In the genomic region with DNA sequence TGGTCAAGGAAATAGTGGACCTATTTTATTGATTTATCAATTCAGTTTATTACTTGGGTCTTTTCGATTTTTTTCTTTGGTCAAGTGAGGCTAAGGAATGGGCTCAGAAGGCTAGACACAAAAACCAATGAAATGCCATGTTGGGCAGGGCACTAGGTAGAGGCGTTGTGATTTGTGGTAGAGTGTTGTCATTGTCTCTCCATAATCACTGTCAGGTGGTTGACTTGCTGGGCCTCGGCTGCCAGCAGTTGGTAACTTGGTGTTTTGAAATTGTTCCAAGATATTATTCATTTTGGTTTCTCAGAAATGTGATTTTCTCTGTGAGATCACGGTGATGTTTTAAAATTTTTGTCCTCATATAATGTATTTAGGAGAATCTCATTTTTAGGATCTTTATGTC, we compare ENCODE assay signal across 12 cellular contexts.
DNase-seq lines count a peak whose midpoint lies in the region; TF ChIP-seq lines count a peak whose summit lies in the region.
"Had no signal": no experiment of that assay in that cellular context is flagged by ENCODE, and none has a peak within 500 bp of the region (broad histone marks: within the 10 kb centered on the region; RNA-seq: fewer than 3 reads in every experiment).

No MANE protein-coding gene starts in this region.

- H3K9me3 ChIP-seq in Loucy (ENCODE audit: insufficient read depth, low read depth, low read length) (no peaks in the 10 kb centered on the region), fibroblast of lung (ENCODE audit: control insufficient read depth, insufficient read depth, low read depth, low read length) (no peaks in the 10 kb centered on the region), sigmoid colon (no peaks in the 10 kb centered on the region)

- intact Hi-C loops in sigmoid colon (cut with DNase I), result loop anchor here (5.0 kb wide), 1 partner anchor 106 kb away; no protein-coding TSS in a partner anchor
- intact Hi-C loops in activated T-helper 2 cell treated with anti-CD3 and anti-CD28 coated beads, Interferon-gamma antibody, Interleukin-2, Interleukin-4, amounts not matched to agents 10 μg/mL and 5 μg/mL and 100 μg/mL, durations not matched to agents 14 hours and 24 hours and 36 hours (cut with micrococcal nuclease), result loop anchor here (2.0 kb wide), 1 partner anchor 24 kb away; no protein-coding TSS in a partner anchor

- H3K4me3 ChIP-seq in Loucy (ENCODE audit: low read length, poor library complexity, severe bottlenecking), result peak overlapping the region; percentile 69
- peak overlapping the region; percentile 39 to 70 (median 62) for H3K4me3 ChIP-seq in fibroblast of lung (replicated peaks in 1 of 4; ENCODE audit: control extremely low read depth in 1 of 4, insufficient read depth in 1 of 4, low read depth in 3 of 4, low read length in 4 of 4)
- H3K4me3 ChIP-seq in sigmoid colon, result peak overlapping the region; percentile 33 to 51 (median 46)

- H2AFZ ChIP-seq in Loucy (ENCODE audit: low read length) (no peak overlapping the region), fibroblast of lung (ENCODE audit: low read length) (no peak overlapping the region)

- H3K4me1 Mint-ChIP-seq in HFFc6 (ENCODE audit: low read depth), result no peaks in the 10 kb centered on the region
- H3K4me1 Mint-ChIP-seq in activated T-helper 2 cell treated with anti-CD3 and anti-CD28 coated beads, Interferon-gamma antibody, Interleukin-2, Interleukin-4, amounts not matched to agents 10 μg/mL and 5 μg/mL and 100 μg/mL, durations not matched to agents 14 hours and 24 hours and 36 hours (ENCODE audit: low read depth), result peaks cover 42% of the 10 kb centered on the region

- no peaks in the 10 kb centered on the region for H3K9me2 ChIP-seq in Loucy (replicated peaks; ENCODE audit: low read depth, low read length)

- H3K36me3 ChIP-seq in Loucy (ENCODE audit: insufficient read depth, low read length) (no peaks in the 10 kb centered on the region), fibroblast of lung (ENCODE audit: control insufficient read depth, insufficient read depth, low read length) (no peaks in the 10 kb centered on the region), sigmoid colon (no peaks in the 10 kb centered on the region)

- no peaks in the 10 kb centered on the region; the same call in 1 of the 2 replicates for H3K27me3 Mint-ChIP-seq in HFFc6 (ENCODE audit: insufficient read depth)
- no peaks in the 10 kb centered on the region for H3K27me3 Mint-ChIP-seq in activated T-helper 2 cell treated with anti-CD3 and anti-CD28 coated beads, Interferon-gamma antibody, Interleukin-2, Interleukin-4, amounts not matched to agents 10 μg/mL and 5 μg/mL and 100 μg/mL, durations not matched to agents 14 hours and 24 hours and 36 hours (ENCODE audit: low read depth)

- no peak overlapping the region for H3K27ac Mint-ChIP-seq in HFFc6
- no peak overlapping the region for H3K27ac Mint-ChIP-seq in activated T-helper 2 cell treated with anti-CD3 and anti-CD28 coated beads, Interferon-gamma antibody, Interleukin-2, Interleukin-4, amounts not matched to agents 10 μg/mL and 5 μg/mL and 100 μg/mL, durations not matched to agents 14 hours and 24 hours and 36 hours

- DNase-seq in AG20443 (ENCODE audit: low spot score) (peak; percentile 45), fibroblast of lung (ENCODE audit: low read depth in 2 of 2) (peak in 1 of 2 donors; percentile 48), sigmoid colon (no peak), hippocampal formation (lab: John Stamatoyannopoulos, UW) (no peak), HFFc6 (no peak), ureter (ENCODE audit: low spot score) (no peak)
- no peak for DNase-seq in activated T-helper 2 cell treated with anti-CD3 and anti-CD28 coated beads, Interferon-gamma antibody, Interleukin-2, Interleukin-4, amounts not matched to agents 10 μg/mL and 5 μg/mL and 100 μg/mL, durations not matched to agents 14 hours and 24 hours and 36 hours (ENCODE audit: low spot score)
- DNase-seq: DMS53, GOT3, NCI-H1092, WERI-Rb-1 had no signal

- TF ChIP-seq POLR2A in sigmoid colon (IDR thresholded peaks at IDR 0.05), result no peak

- H3K4me2 ChIP-seq in Loucy (ENCODE audit: low read depth, low read length, poor library complexity, severe bottlenecking) (peak overlapping the region; percentile 93), fibroblast of lung (ENCODE audit: extremely low read depth, insufficient read depth, low read length) (peak overlapping the region; percentile 81)

- no peak for TF ChIP-seq CTCF in Loucy (conservative IDR thresholded peaks at IDR 0.05; ENCODE audit: low read length)
- TF ChIP-seq CTCF in fibroblast of lung (conservative IDR thresholded peaks at IDR 0.05 in 1 of 2, IDR thresholded peaks at IDR 0.05 in 1 of 2; ENCODE audit: low read depth in 1 of 2, low read length in 2 of 2), result no peak
- TF ChIP-seq CTCF in sigmoid colon (IDR thresholded peaks at IDR 0.05), result no peak
- no peak for TF ChIP-seq CTCF in HFFc6 (IDR thresholded peaks at IDR 0.05)

- H3K79me2 ChIP-seq in Loucy (ENCODE audit: insufficient read depth, low read length) (peaks cover 80% of the 10 kb centered on the region), fibroblast of lung (ENCODE audit: control insufficient read depth, insufficient read depth, low read length) (peaks cover 46% of the 10 kb centered on the region)

- no peaks in the 10 kb centered on the region for H3K27me3 ChIP-seq in Loucy (ENCODE audit: insufficient read depth, low read length, poor library complexity, severe bottlenecking)
- no peaks in the 10 kb centered on the region for H3K27me3 ChIP-seq in fibroblast of lung (ENCODE audit: control insufficient read depth, insufficient read depth, low read length)
- H3K27me3 ChIP-seq in sigmoid colon, result no peaks in the 10 kb centered on the region

- 72 to 79% methylated on average over 4 of the region's 4 CpGs for WGBS in sigmoid colon, 2 donors

- no peaks in the 10 kb centered on the region for H3K9me3 Mint-ChIP-seq in HFFc6
- H3K9me3 Mint-ChIP-seq in activated T-helper 2 cell treated with anti-CD3 and anti-CD28 coated beads, Interferon-gamma antibody, Interleukin-2, Interleukin-4, amounts not matched to agents 10 μg/mL and 5 μg/mL and 100 μg/mL, durations not matched to agents 14 hours and 24 hours and 36 hours, result no peaks in the 10 kb centered on the region

- peak overlapping the region; percentile 63 for H3K9ac ChIP-seq in Loucy (ENCODE audit: low read depth, low read length, poor library complexity, severe bottlenecking)
- no peak overlapping the region for H3K9ac ChIP-seq in fibroblast of lung (ENCODE audit: insufficient read depth, low read length)

- no peaks in the 10 kb centered on the region for H4K20me1 ChIP-seq in Loucy (ENCODE audit: insufficient read depth, low read length, poor library complexity, severe bottlenecking)
- H4K20me1 ChIP-seq in fibroblast of lung (ENCODE audit: control insufficient read depth, extremely low read depth, insufficient read depth, low read length), result no peaks in the 10 kb centered on the region

- TF ChIP-seq EP300 in sigmoid colon (IDR thresholded peaks at IDR 0.05), result no peak

- H3K36me3 Mint-ChIP-seq in HFFc6 (ENCODE audit: low read depth), result peaks cover 5% of the 10 kb centered on the region; the same call in 1 of the 2 replicates
- H3K36me3 Mint-ChIP-seq in activated T-helper 2 cell treated with anti-CD3 and anti-CD28 coated beads, Interferon-gamma antibody, Interleukin-2, Interleukin-4, amounts not matched to agents 10 μg/mL and 5 μg/mL and 100 μg/mL, durations not matched to agents 14 hours and 24 hours and 36 hours (ENCODE audit: low read depth), result peaks cover 27% of the 10 kb centered on the region

- peaks cover 14% of the 10 kb centered on the region; the same call in 1 of the 2 replicates for H3F3A ChIP-seq in Loucy (ENCODE audit: low read depth)

- H3K4me3 Mint-ChIP-seq in HFFc6, result no peak overlapping the region
- H3K4me3 Mint-ChIP-seq in activated T-helper 2 cell treated with anti-CD3 and anti-CD28 coated beads, Interferon-gamma antibody, Interleukin-2, Interleukin-4, amounts not matched to agents 10 μg/mL and 5 μg/mL and 100 μg/mL, durations not matched to agents 14 hours and 24 hours and 36 hours (ENCODE audit: low read depth), result no peak overlapping the region

- H3K4me1 ChIP-seq in Loucy (ENCODE audit: insufficient read depth, low read length, poor library complexity, severe bottlenecking), result peaks cover 87% of the 10 kb centered on the region
- peaks cover 45% of the 10 kb centered on the region for H3K4me1 ChIP-seq in fibroblast of lung (ENCODE audit: control insufficient read depth, extremely low read depth, insufficient read depth, low read length)
- H3K4me1 ChIP-seq in sigmoid colon, result peaks cover 0 to 96% (median 78%) of the 10 kb centered on the region in 4 donors

- H3K27ac ChIP-seq in fibroblast of lung (ENCODE audit: insufficient read depth, low read length) (peak overlapping the region; percentile 83), sigmoid colon (peak overlapping the region; percentile 72 to 89 (median 84))
- H3K27ac ChIP-seq: WERI-Rb-1 had no signal
